In genomic region chr5:135641329-135642178, GRCh38 we compare ENCODE assay signal across 17 cellular contexts.
DNase-seq lines count a peak whose midpoint lies in the region; TF ChIP-seq lines count a peak whose summit lies in the region.
"Had no signal": no experiment of that assay in that cellular context is flagged by ENCODE, and none has a peak within 500 bp of the region (broad histone marks: within the 10 kb centered on the region; RNA-seq: fewer than 3 reads in every experiment).

No MANE protein-coding gene starts in this region.

- H3K4ac ChIP-seq in trophoblast cell (ENCODE audit: low read depth, low read length) = no peak overlapping the region

- H2BK120ac ChIP-seq in trophoblast cell (ENCODE audit: insufficient read depth, low read length, poor library complexity) = no peak overlapping the region

- no peak overlapping the region for H4K8ac ChIP-seq in trophoblast cell (ENCODE audit: low read depth, low read length)

- intact Hi-C loops in spleen (cut with DNase I; ENCODE audit: low total_unique reads) = no loop called here

- no peak overlapping the region for H3K27ac ChIP-seq in trophoblast cell (ENCODE audit: low read depth, low read length)
- H3K27ac ChIP-seq in spleen = no peak overlapping the region
- H3K27ac ChIP-seq: A549 had no signal

- H3K4me1 ChIP-seq in trophoblast cell (ENCODE audit: control insufficient read depth in 1 of 2, insufficient read depth in 2 of 2, low read length in 2 of 2) = peaks cover 0 to 3% of the 10 kb centered on the region in 2 experiments
- peaks cover 0 to 9% (median 0%) of the 10 kb centered on the region in 6 donors for H3K4me1 ChIP-seq in spleen
- H3K4me1 ChIP-seq: A549 had no signal

- no peak overlapping the region for H2AK5ac ChIP-seq in trophoblast cell (ENCODE audit: low read length)

- H2BK5ac ChIP-seq in trophoblast cell (ENCODE audit: low read depth, low read length, poor library complexity) = no peak overlapping the region

- DNase-seq in NCI-H2171 treated with DMSO at 0.1 percent for 48 hours (lab: John Stamatoyannopoulos, UW) (peak; percentile 51), NCI-H2171 (lab: John Stamatoyannopoulos, UW) (no peak), DMS 273 (lab: John Stamatoyannopoulos, UW; ENCODE audit: unreplicated experiment) (peak; percentile 67), NCI-H2081 treated with DMSO at 0.1 percent for 48 hours (lab: John Stamatoyannopoulos, UW) (peak; percentile 1), trophoblast cell (peak; percentile 18 to 79), NCI-H510A (lab: John Stamatoyannopoulos, UW) (no peak), T-helper 1 cell (no peak), spleen (no peak)
- DNase-seq: DND-41, GF-D8, HCEC 1CT, Kasumi-1, NCI-H1436 treated with DMSO at 0.1 percent for 48 hours, NCI-H446 treated with DMSO at 0.1 percent for 48 hours, PC-3 had no signal

- H3K36me3 ChIP-seq in trophoblast cell (ENCODE audit: control insufficient read depth in 1 of 2, insufficient read depth in 2 of 2, low read length in 2 of 2) (no peaks in the 10 kb centered on the region), spleen (no peaks in the 10 kb centered on the region)

- no peaks in the 10 kb centered on the region for H3K79me2 ChIP-seq in trophoblast cell (ENCODE audit: control insufficient read depth, insufficient read depth, low read length, poor library complexity)

- H3K9ac ChIP-seq in trophoblast cell (ENCODE audit: low read length) = no peak overlapping the region

- H3K9me3 ChIP-seq in trophoblast cell (ENCODE audit: insufficient read depth, low read depth, low read length) = peaks cover 3% of the 10 kb centered on the region
- no peaks in the 10 kb centered on the region for H3K9me3 ChIP-seq in spleen
- H3K9me3 ChIP-seq: Caco-2 had no signal

- no peak overlapping the region for H2AFZ ChIP-seq in trophoblast cell (ENCODE audit: insufficient read depth, low read length, poor library complexity)

- no peak overlapping the region for H4K12ac ChIP-seq in trophoblast cell (ENCODE audit: low read depth, low read length)

- no CpG with 5 or more reads among the region's 4 CpGs for WGBS in trophoblast cell (ENCODE audit: extremely low coverage, insufficient coverage, insufficient read length)
- WGBS in spleen, 5 donors = 69 to 88% (median 80%) methylated on average over 4 of the region's 4 CpGs

- no peaks in the 10 kb centered on the region for H3K79me1 ChIP-seq in trophoblast cell (ENCODE audit: low read length)

- TF ChIP-seq CTCF in spleen (IDR thresholded peaks at IDR 0.05 in 8 of 11, conservative IDR thresholded peaks at IDR 0.05 in 3 of 11) = no peak

- H3K23ac ChIP-seq in trophoblast cell (ENCODE audit: low read length) = no peak overlapping the region

- TF ChIP-seq POLR2A in spleen (IDR thresholded peaks at IDR 0.05) = no peak

- no peak overlapping the region for H3K14ac ChIP-seq in trophoblast cell (ENCODE audit: low read length)

- H3K4me3 ChIP-seq in trophoblast cell (ENCODE audit: low read depth, low read length) = no peak overlapping the region
- H3K4me3 ChIP-seq in spleen = no peak overlapping the region
- H3K4me3 ChIP-seq: A549 had no signal

- no peak overlapping the region for H3K4me2 ChIP-seq in trophoblast cell (ENCODE audit: low read length)
- H3K4me2 ChIP-seq: A549 had no signal

- H3K27me3 ChIP-seq in trophoblast cell (ENCODE audit: insufficient read depth, low read length) = no peaks in the 10 kb centered on the region
- peaks cover 0 to 13% (median 0%) of the 10 kb centered on the region in 7 donors for H3K27me3 ChIP-seq in spleen (replicated peaks in 1 of 7)

- no peak overlapping the region for H2BK12ac ChIP-seq in trophoblast cell (ENCODE audit: low read length)

- no peak overlapping the region for H3K18ac ChIP-seq in trophoblast cell (ENCODE audit: low read length)

- no peak overlapping the region for H4K91ac ChIP-seq in trophoblast cell (ENCODE audit: low read depth, low read length)

Comparison
In these comparisons a context has a peak if more than half of its experiments do, and no peak if none do; other contexts are left out.
1. DNase-seq: peak in NCI-H2171 treated with DMSO at 0.1 percent for 48 hours (single experiment), DMS 273 (single experiment), NCI-H2081 treated with DMSO at 0.1 percent for 48 hours (single experiment) and trophoblast cell (2 of 2); none in NCI-H2171 (single experiment), NCI-H510A (single experiment), T-helper 1 cell (0 of 5) and spleen (single experiment).